ENCODE assay signal across 8 cellular contexts in genomic region chr6:158283304-158284005, GRCh38. TPM values are rescaled to one million over a fixed set of nuclear protein-coding genes. Genes with fewer than 3 reads are reported as not detected.
DNase-seq lines count a peak whose midpoint lies in the region; ATAC-seq and TF ChIP-seq lines count a peak whose summit lies in the region.

No MANE protein-coding gene starts in this region.

- H3K4me3 Mint-ChIP-seq in memory B cell, result no peak overlapping the region

- no peaks in the 10 kb centered on the region for H3K36me3 ChIP-seq in breast epithelium

- ATAC-seq in HG03460 (IDR thresholded peaks at IDR 0.05; ENCODE audit: unreplicated experiment) (peak; percentile 68), memory B cell (ENCODE audit: low read depth) (peak; percentile 73)

- no peak for TF ChIP-seq POLR2A in breast epithelium (IDR thresholded peaks at IDR 0.05)

- H3K27me3 ChIP-seq in breast epithelium, result no peaks in the 10 kb centered on the region

- no peak for TF ChIP-seq CTCF in breast epithelium (IDR thresholded peaks at IDR 0.05)

- H3K9me3 ChIP-seq in breast epithelium, result no peaks in the 10 kb centered on the region

- H3K27ac Mint-ChIP-seq in memory B cell, result peak overlapping the region; percentile 79

- peaks cover 26% of the 10 kb centered on the region for H3K4me1 Mint-ChIP-seq in memory B cell

- peaks cover 16% of the 10 kb centered on the region for H3K36me3 Mint-ChIP-seq in memory B cell

- DNase-seq in COLO829 (ENCODE audit: low spot score), result peak; percentile 12
- no peak for DNase-seq in breast epithelium (ENCODE audit: low spot score in 2 of 2)
- DNase-seq in memory B cell (ENCODE audit: low spot score in 2 of 2), result no peak
- DNase-seq in midbrain (lab: John Stamatoyannopoulos, UW), result no peak
- no peak for DNase-seq in SKM-1 (lab: John Stamatoyannopoulos, UW; ENCODE audit: unreplicated experiment)
- DNase-seq in NCI-H1694 (lab: John Stamatoyannopoulos, UW), result no peak
- no peak for DNase-seq in NCI-H748 treated with DMSO at 0.1 percent for 48 hours (lab: John Stamatoyannopoulos, UW)

- intact Hi-C loops in breast epithelium (cut with DNase I; ENCODE audit: low total_unique reads), result no loop called here

- H3K9me3 Mint-ChIP-seq in memory B cell, result no peaks in the 10 kb centered on the region

- H3K27ac ChIP-seq in breast epithelium, result peak overlapping the region; percentile 62 to 69

- no peaks in the 10 kb centered on the region for H3K27me3 Mint-ChIP-seq in memory B cell

- no peak overlapping the region for H3K4me3 ChIP-seq in breast epithelium

- H3K4me1 ChIP-seq in breast epithelium, result peaks cover 2 to 10% of the 10 kb centered on the region in 2 donors

RNA-seq across cellular contexts. Expression of gene TULP4, which starts 28.8 kb away (rescaled TPM):
- 100 to 1,000 TPM; 104 to 171 (median 112) TPM for total RNA-seq in breast epithelium
